Comparison of ENCODE assay signal across 27 cellular contexts in the genomic region with DNA sequence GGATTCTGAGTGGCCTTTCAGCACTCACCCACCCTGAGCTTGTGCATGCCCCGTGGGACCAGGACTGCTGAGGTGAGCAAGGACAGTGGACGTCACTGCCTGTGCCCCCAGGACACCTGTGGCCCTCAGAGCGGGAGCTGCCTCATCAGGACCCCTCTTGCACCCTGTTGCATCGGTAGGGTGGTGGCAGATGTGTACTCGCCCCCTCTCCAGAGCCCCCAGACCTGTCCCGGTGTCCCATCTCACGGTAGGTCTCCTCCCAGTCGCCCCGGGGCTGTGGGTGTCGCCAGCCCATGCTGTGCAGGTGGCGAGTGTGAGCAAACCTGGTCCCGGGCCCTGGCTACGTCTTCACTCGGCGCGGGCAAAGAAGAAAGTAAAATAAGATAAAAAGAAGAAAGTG.
"Had no signal": no experiment of that assay in that cellular context is flagged by ENCODE, and none has a peak within 500 bp of the region (broad histone marks: within the 10 kb centered on the region; RNA-seq: fewer than 3 reads in every experiment).

No MANE protein-coding gene starts in this region.

- H3K4me1 Mint-ChIP-seq: stimulated activated memory B cell treated with anti-CD40 and anti-IgM and Interleukin-4, amounts not matched to agents 10 μg/mL and 1 μg/mL and 100 μg/mL, for 72 hours had no signal

- DNase-seq: hippocampal formation; kidney glomerular epithelial cell; left colon; lower lobe of right lung; mammary epithelial cell; mesenchymal stem cell; naive thymus-derived CD8-positive, alpha-beta T cell; occipital lobe; right lobe of liver; stimulated activated CD4-positive, alpha-beta T cell treated with anti-CD3 and anti-CD28 coated beads, Interleukin-1b, Interleukin-23, amount 100 ng/mL, for 48 hours; stimulated activated CD4-positive, alpha-beta T cell treated with anti-CD3 and anti-CD28 coated beads, Interleukin-2, amount 100 ng/mL, for 48 hours; stimulated activated CD4-positive, alpha-beta T cell treated with anti-CD3 and anti-CD28 coated beads, Interleukin-4, amount 100 ng/mL, for 4 hours; stimulated activated CD8-positive, alpha-beta memory T cell treated with anti-CD3 and anti-CD28 coated beads, Interleukin-4, amount 100 ng/mL, for 48 hours; stimulated activated naive CD4-positive, alpha-beta T cell treated with Interleukin-2 at 50 U/mL for 16 hours; tibial artery; trophoblast cell had no signal

- H3K9me3 ChIP-seq: left lung, lower lobe of right lung, neutrophil, right atrium auricular region, right lobe of liver, suprapubic skin, thoracic aorta, tibial artery, vagina had no signal

- H3K27ac Mint-ChIP-seq: naive thymus-derived CD8-positive, alpha-beta T cell; nephron; stimulated activated memory B cell treated with anti-CD40 and anti-IgM and Interleukin-4, amounts not matched to agents 10 μg/mL and 1 μg/mL and 100 μg/mL, for 72 hours had no signal

- H3K4me1 ChIP-seq: left lung, lower lobe of right lung, parathyroid adenoma, right atrium auricular region, right lobe of liver, tibial artery, vagina had no signal

- H3K9me3 Mint-ChIP-seq: naive thymus-derived CD8-positive, alpha-beta T cell; nephron; neural crest cell; stimulated activated memory B cell treated with anti-CD40 and anti-IgM and Interleukin-4, amounts not matched to agents 10 μg/mL and 1 μg/mL and 100 μg/mL, for 72 hours had no signal

- H3K36me3 ChIP-seq: lower lobe of right lung, neutrophil, right atrium auricular region, right lobe of liver, suprapubic skin, thoracic aorta, tibial artery, vagina had no signal

- H3K9ac ChIP-seq: parathyroid adenoma had no signal

- H3K27me3 Mint-ChIP-seq: naive thymus-derived CD8-positive, alpha-beta T cell; stimulated activated memory B cell treated with anti-CD40 and anti-IgM and Interleukin-4, amounts not matched to agents 10 μg/mL and 1 μg/mL and 100 μg/mL, for 72 hours had no signal

- H3K27me3 ChIP-seq: left lung, neutrophil, right atrium auricular region, right lobe of liver, suprapubic skin, tibial artery, vagina had no signal

- H3K27ac ChIP-seq: left lung, lower lobe of right lung, neutrophil, parathyroid adenoma, right atrium auricular region, right lobe of liver, suprapubic skin, thoracic aorta, tibial artery, vagina had no signal

- H2AFZ ChIP-seq: parathyroid adenoma had no signal

- H3K4me3 ChIP-seq: left lung, lower lobe of right lung, right atrium auricular region, right lobe of liver, smooth muscle cell, suprapubic skin, thoracic aorta, tibial artery, vagina had no signal

- ATAC-seq: left colon; left lung; lower lobe of right lung; naive thymus-derived CD8-positive, alpha-beta T cell; right lobe of liver; stimulated activated memory B cell treated with anti-CD40 and anti-IgM and Interleukin-4, amounts not matched to agents 10 μg/mL and 1 μg/mL and 100 μg/mL, for 72 hours had no signal

- H3K4me2 ChIP-seq: smooth muscle cell had no signal

- H3K79me2 ChIP-seq: parathyroid adenoma had no signal

- H3K4me3 Mint-ChIP-seq: naive thymus-derived CD8-positive, alpha-beta T cell; nephron; neural crest cell; stimulated activated memory B cell treated with anti-CD40 and anti-IgM and Interleukin-4, amounts not matched to agents 10 μg/mL and 1 μg/mL and 100 μg/mL, for 72 hours had no signal
